Comparison of ENCODE assay signal across 11 cellular contexts in the genomic region with DNA sequence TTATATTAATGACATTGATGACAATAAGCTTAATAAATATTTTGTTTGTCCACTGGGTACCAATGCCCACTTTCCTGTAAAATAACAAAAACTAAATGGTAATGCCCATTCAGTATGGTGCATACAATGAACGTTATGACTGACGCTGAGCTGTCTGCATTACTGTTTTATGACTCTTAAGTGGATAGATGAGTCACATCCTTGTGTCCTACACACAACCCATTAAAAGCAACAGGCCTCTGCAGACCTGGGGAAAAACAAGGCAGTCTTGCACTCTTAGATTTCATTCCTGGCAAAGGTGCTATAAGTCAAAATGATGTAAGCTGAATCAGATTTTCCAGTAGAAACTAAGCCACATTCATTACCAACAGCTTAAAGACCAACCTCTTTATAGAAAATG.
DNase-seq lines count a peak whose midpoint lies in the region; ATAC-seq and TF ChIP-seq lines count a peak whose summit lies in the region.
"Had no signal": no experiment of that assay in that cellular context is flagged by ENCODE, and none has a peak within 500 bp of the region (broad histone marks: within the 10 kb centered on the region; RNA-seq: fewer than 3 reads in every experiment).

No MANE protein-coding gene starts in this region.

- peak overlapping the region; percentile 16 for H3K27ac Mint-ChIP-seq in activated naive CD8-positive, alpha-beta T cell treated with anti-CD3 and anti-CD28 coated beads, Interleukin-2, amount 50 U/mL, for 24 hours
- no peak overlapping the region for H3K27ac Mint-ChIP-seq in mesothelial cell of epicardium
- H3K27ac Mint-ChIP-seq: effector memory CD8-positive, alpha-beta T cell; T-helper 17 cell had no signal

- peaks cover 4% of the 10 kb centered on the region for H3K36me3 Mint-ChIP-seq in activated naive CD8-positive, alpha-beta T cell treated with anti-CD3 and anti-CD28 coated beads, Interleukin-2, amount 50 U/mL, for 24 hours (ENCODE audit: low read depth)
- peaks cover 6% of the 10 kb centered on the region for H3K36me3 Mint-ChIP-seq in mesothelial cell of epicardium

- DNase-seq in ELR (ENCODE audit: low read depth) = peak; percentile 98
- DNase-seq in MV-4-11 (lab: John Stamatoyannopoulos, UW) = peak; percentile 43
- peak; percentile 23 for DNase-seq in activated naive CD8-positive, alpha-beta T cell treated with anti-CD3 and anti-CD28 coated beads, Interleukin-2, amount 50 U/mL, for 24 hours
- DNase-seq in mucosa of descending colon = no peak
- no peak for DNase-seq in neuronal stem cell (ENCODE audit: low spot score)
- no peak for DNase-seq in mesothelial cell of epicardium (ENCODE audit: low spot score in 2 of 2, unreplicated experiment in 2 of 2)
- DNase-seq: effector memory CD8-positive, alpha-beta T cell; right cardiac atrium; T-helper 17 cell had no signal

- ATAC-seq in activated naive CD8-positive, alpha-beta T cell treated with anti-CD3 and anti-CD28 coated beads, Interleukin-2, amount 50 U/mL, for 24 hours = peak; percentile 86
- ATAC-seq in mucosa of descending colon (peak; percentile 86), HG02884 (IDR thresholded peaks at IDR 0.05; ENCODE audit: unreplicated experiment) (no peak), GM21526 (IDR thresholded peaks at IDR 0.05; ENCODE audit: low FRiP score, unreplicated experiment) (no peak)
- ATAC-seq: effector memory CD8-positive, alpha-beta T cell; right cardiac atrium; T-helper 17 cell had no signal

- intact Hi-C loops in mucosa of descending colon (cut with DNase I, micrococcal nuclease) = no loop called here

- TF ChIP-seq CTCF in mucosa of descending colon (IDR thresholded peaks at IDR 0.05) (no peak), mesothelial cell of epicardium (IDR thresholded peaks at IDR 0.05; ENCODE audit: unreplicated experiment) (no peak)

- H3K4me3 Mint-ChIP-seq in activated naive CD8-positive, alpha-beta T cell treated with anti-CD3 and anti-CD28 coated beads, Interleukin-2, amount 50 U/mL, for 24 hours = no peak overlapping the region
- H3K4me3 Mint-ChIP-seq in mesothelial cell of epicardium = no peak overlapping the region
- H3K4me3 Mint-ChIP-seq: effector memory CD8-positive, alpha-beta T cell; T-helper 17 cell had no signal

- H2BK15ac ChIP-seq in neuronal stem cell (ENCODE audit: low read length) = no peak overlapping the region

- no peak overlapping the region for H4K8ac ChIP-seq in neuronal stem cell (ENCODE audit: low read depth, low read length)

- peaks cover 0 to 3% (median 0%) of the 10 kb centered on the region in 3 experiments for H3K27me3 ChIP-seq in neuronal stem cell (ENCODE audit: control insufficient read depth in 3 of 3, insufficient read depth in 3 of 3, low read depth in 1 of 3, low read length in 3 of 3)

- H3K23ac ChIP-seq in neuronal stem cell (ENCODE audit: low read depth, low read length, poor library complexity) = no peak overlapping the region

- no peak overlapping the region for H3K27ac ChIP-seq in neuronal stem cell (replicated peaks; ENCODE audit: low read length)

- no peaks in the 10 kb centered on the region for H3K27me3 Mint-ChIP-seq in activated naive CD8-positive, alpha-beta T cell treated with anti-CD3 and anti-CD28 coated beads, Interleukin-2, amount 50 U/mL, for 24 hours
- no peaks in the 10 kb centered on the region for H3K27me3 Mint-ChIP-seq in mesothelial cell of epicardium (ENCODE audit: low read depth)

- WGBS in neuronal stem cell (ENCODE audit: extremely low coverage in 2 of 2, insufficient read length in 2 of 2, insufficient replicate concordance in 1 of 2), 2 donors = no CpG with 5 or more reads among the region's 2 CpGs

- H2BK12ac ChIP-seq in neuronal stem cell (ENCODE audit: low read length) = no peak overlapping the region

- H3K9me3 Mint-ChIP-seq in activated naive CD8-positive, alpha-beta T cell treated with anti-CD3 and anti-CD28 coated beads, Interleukin-2, amount 50 U/mL, for 24 hours = no peaks in the 10 kb centered on the region
- H3K9me3 Mint-ChIP-seq in mesothelial cell of epicardium = peaks cover 10% of the 10 kb centered on the region
- H3K9me3 Mint-ChIP-seq: effector memory CD8-positive, alpha-beta T cell had no signal

- H4K91ac ChIP-seq in neuronal stem cell (ENCODE audit: low read depth, low read length, poor library complexity) = no peak overlapping the region

- H3K4me2 ChIP-seq in neuronal stem cell (ENCODE audit: insufficient read depth, low read length, poor library complexity, severe bottlenecking) = no peak overlapping the region

- no peak overlapping the region for H3K18ac ChIP-seq in neuronal stem cell (ENCODE audit: low read length)

- H2BK5ac ChIP-seq in neuronal stem cell (ENCODE audit: low read length) = no peak overlapping the region

- no peak overlapping the region for H3K4me3 ChIP-seq in mucosa of descending colon
- no peak overlapping the region for H3K4me3 ChIP-seq in neuronal stem cell (ENCODE audit: low read length in 2 of 2)

- H3K4me1 Mint-ChIP-seq in activated naive CD8-positive, alpha-beta T cell treated with anti-CD3 and anti-CD28 coated beads, Interleukin-2, amount 50 U/mL, for 24 hours = peaks cover 71% of the 10 kb centered on the region
- peaks cover 17% of the 10 kb centered on the region for H3K4me1 Mint-ChIP-seq in mesothelial cell of epicardium

- H3K14ac ChIP-seq in neuronal stem cell (ENCODE audit: low read length) = no peak overlapping the region

- H2AFZ ChIP-seq in neuronal stem cell (ENCODE audit: low read length) = no peak overlapping the region

- no peaks in the 10 kb centered on the region for H3K4me1 ChIP-seq in mucosa of descending colon (ENCODE audit: low read depth)
- no peaks in the 10 kb centered on the region for H3K4me1 ChIP-seq in neuronal stem cell (ENCODE audit: control insufficient read depth in 2 of 2, insufficient read depth in 1 of 2, low read depth in 1 of 2, low read length in 2 of 2)

- H3K9me3 ChIP-seq in mucosa of descending colon (no peaks in the 10 kb centered on the region), neuronal stem cell (replicated peaks in 1 of 2; ENCODE audit: control insufficient read depth in 2 of 2, insufficient read depth in 1 of 2, low read depth in 1 of 2, low read length in 2 of 2) (no peaks in the 10 kb centered on the region)

- no peak overlapping the region for H3K9ac ChIP-seq in neuronal stem cell (ENCODE audit: low read depth, low read length, poor library complexity)

- no peaks in the 10 kb centered on the region for H3K79me1 ChIP-seq in neuronal stem cell (ENCODE audit: low read depth, low read length)

- no peak overlapping the region for H2BK120ac ChIP-seq in neuronal stem cell (ENCODE audit: low read depth, low read length)

- H3K4ac ChIP-seq in neuronal stem cell (ENCODE audit: low read length) = no peak overlapping the region

- H3K36me3 ChIP-seq in mucosa of descending colon (ENCODE audit: low read depth) = no peaks in the 10 kb centered on the region
- no peaks in the 10 kb centered on the region for H3K36me3 ChIP-seq in neuronal stem cell (replicated peaks in 1 of 2; ENCODE audit: control insufficient read depth in 2 of 2, insufficient read depth in 2 of 2, low read length in 2 of 2)

- no peak overlapping the region for H2AK5ac ChIP-seq in neuronal stem cell (ENCODE audit: low read depth, low read length)

Comparison
In these comparisons a context has a peak if more than half of its experiments do, and no peak if none do; other contexts are left out.
1. DNase-seq: peak in ELR (single experiment), MV-4-11 (single experiment) and activated naive CD8-positive, alpha-beta T cell treated with anti-CD3 and anti-CD28 coated beads, Interleukin-2, amount 50 U/mL, for 24 hours (single experiment); none in mucosa of descending colon (0 of 3), neuronal stem cell (single experiment) and mesothelial cell of epicardium (0 of 2).
2. ATAC-seq: peak in activated naive CD8-positive, alpha-beta T cell treated with anti-CD3 and anti-CD28 coated beads, Interleukin-2, amount 50 U/mL, for 24 hours (single experiment) and mucosa of descending colon (single experiment); none in HG02884 (single experiment) and GM21526 (single experiment).